ENCODE assay signal across 1 cellular context in genomic region chr19:7522072-7522922, GRCh38.
TF ChIP-seq lines count a peak whose summit lies in the region.

Gene MCOLN1, plus strand, starts transcription at chr19:7522624. Its CDS starts 127 bp downstream, at chr19:7522751.

TF ChIP-seq in GM12878, 131 proteins besides CTCF, POLR2A, EP300 and RAD21 (continued from another document and continues in another):
- TF ChIP-seq E4F1 (IDR thresholded peaks at IDR 0.05; ENCODE audit: borderline replicate concordance, partially characterized antibody) (peak; percentile 82), ZBTB40 (IDR thresholded peaks at IDR 0.05; ENCODE audit: borderline replicate concordance) (no peak; the same call in 1 of the 2 replicates), ELK1 (IDR thresholded peaks at IDR 0.05; ENCODE audit: low read depth, low read length) (no peak), PRDM15 (CRISPR knock-in tag; IDR thresholded peaks at IDR 0.05) (peak; percentile 97), ZBTB11 (CRISPR knock-in tag; IDR thresholded peaks at IDR 0.05) (peak; percentile 77), RBBP5 (conservative IDR thresholded peaks at IDR 0.05) (no peak), TCF7 (IDR thresholded peaks at IDR 0.05; ENCODE audit: borderline replicate concordance) (no peak), TARDBP (IDR thresholded peaks at IDR 0.05; ENCODE audit: borderline replicate concordance) (peak; percentile 73; the same call in 1 of the 2 replicates), YY1 (IDR thresholded peaks at IDR 0.05; ENCODE audit: low read depth, low read length) (peak; percentile 87), EGR1 (IDR thresholded peaks at IDR 0.05; ENCODE audit: borderline replicate concordance in 1 of 2, low read depth in 2 of 2, low read length in 2 of 2) (peak; percentile 73 to 85), ASH2L (IDR thresholded peaks at IDR 0.05; ENCODE audit: borderline replicate concordance, low read depth) (no peak), SMAD5 (IDR thresholded peaks at IDR 0.05; ENCODE audit: low read depth) (no peak), CEBPZ (IDR thresholded peaks at IDR 0.05; ENCODE audit: low read depth, low read length) (0 out of 2 replicates have a peak, but pooled peaks have one; percentile 35), NFIC (IDR thresholded peaks at IDR 0.05; ENCODE audit: low read depth, low read length) (peak; percentile 77; the same call in 1 of the 2 replicates), BACH1 (IDR thresholded peaks at IDR 0.05; ENCODE audit: borderline replicate concordance) (peak; percentile 79), SPI1 (IDR thresholded peaks at IDR 0.05; ENCODE audit: borderline replicate concordance, insufficient read depth, low read depth, low read length) (peak; percentile 28; the same call in 1 of the 2 replicates), CHD4 (IDR thresholded peaks at IDR 0.05) (no peak), CUX1 (IDR thresholded peaks at IDR 0.05; ENCODE audit: insufficient replicate concordance, low read depth, low read length) (no peak), FOXM1 (IDR thresholded peaks at IDR 0.05; ENCODE audit: low read depth, low read length) (no peak), TCF12 (IDR thresholded peaks at IDR 0.05; ENCODE audit: low read depth, low read length) (peak; percentile 89), MEF2A (IDR thresholded peaks at IDR 0.05; ENCODE audit: insufficient read depth, low read depth, low read length) (no peak), ZBED1 (IDR thresholded peaks at IDR 0.05; ENCODE audit: borderline replicate concordance) (no peak), RUNX3 (IDR thresholded peaks at IDR 0.05; ENCODE audit: low read length) (peak; percentile 61), NBN (IDR thresholded peaks at IDR 0.05) (peak; percentile 88), ETV6 (conservative IDR thresholded peaks at IDR 0.05 in 1 of 2, IDR thresholded peaks at IDR 0.05 in 1 of 2; ENCODE audit: borderline replicate concordance in 1 of 2, low read depth in 1 of 2) (no peak), EZH2 (IDR thresholded peaks at IDR 0.05; ENCODE audit: borderline replicate concordance, control insufficient read depth, low read depth, low read length) (no peak), SMAD1 (IDR thresholded peaks at IDR 0.05; ENCODE audit: low read depth, partially characterized antibody) (no peak), ZZZ3 (IDR thresholded peaks at IDR 0.05; ENCODE audit: control insufficient read depth, insufficient read length, low read depth) (no peak), ESRRA (IDR thresholded peaks at IDR 0.05; ENCODE audit: low read length) (peak; percentile 65; the same call in 1 of the 2 replicates), NR2F1 (conservative IDR thresholded peaks at IDR 0.05) (peak; percentile 81), MTA2 (IDR thresholded peaks at IDR 0.05; ENCODE audit: low read depth) (no peak)
